In the genomic region with DNA sequence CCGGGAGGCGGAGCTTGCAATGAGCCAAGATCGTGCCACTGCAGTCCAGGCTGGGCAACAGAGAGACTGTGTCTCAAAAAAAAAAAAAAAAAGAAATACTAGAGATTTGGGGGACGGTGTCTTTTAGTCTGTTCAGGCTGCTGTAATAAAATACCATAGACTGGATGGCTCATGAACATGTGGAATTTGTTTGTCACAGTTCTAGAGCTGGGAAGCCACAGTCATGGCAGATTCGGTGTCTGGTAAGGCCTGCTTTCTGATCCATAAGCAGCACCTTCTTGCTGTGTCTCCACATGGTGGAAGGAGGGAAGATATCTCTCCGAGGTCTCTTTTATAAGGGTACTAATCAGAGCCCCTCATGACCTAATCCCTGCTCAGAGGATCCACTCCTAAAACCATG, we compare ENCODE assay signal across 16 cellular contexts.
DNase-seq lines count a peak whose midpoint lies in the region; ATAC-seq lines count a peak whose summit lies in the region.
"Had no signal": no experiment of that assay in that cellular context is flagged by ENCODE, and none has a peak within 500 bp of the region (broad histone marks: within the 10 kb centered on the region; RNA-seq: fewer than 3 reads in every experiment).

No MANE protein-coding gene starts in this region.

- H3K4me1 ChIP-seq in SJSA1 (replicated peaks) = peaks cover 36% of the 10 kb centered on the region
- H3K4me1 ChIP-seq in GM23248 (ENCODE audit: insufficient read depth) = no peaks in the 10 kb centered on the region

- H3F3A ChIP-seq in GM23248 (ENCODE audit: insufficient read depth) = no peaks in the 10 kb centered on the region

- H3K79me2 ChIP-seq in GM23248 (ENCODE audit: insufficient read depth) = no peaks in the 10 kb centered on the region

- H4K20me1 ChIP-seq in GM23248 (ENCODE audit: insufficient read depth) = no peaks in the 10 kb centered on the region

- no peak overlapping the region; the same call in 1 of the 2 replicates for H2AFZ ChIP-seq in GM23248

- in situ Hi-C loops in GM23248 (cut with MboI) = no loop called here

- H3K4me3 ChIP-seq in SJSA1 (no peak overlapping the region), GM23248 (no peak overlapping the region)

- H3K9me3 ChIP-seq in SJSA1 (replicated peaks) (no peaks in the 10 kb centered on the region), GM23248 (ENCODE audit: low read depth) (no peaks in the 10 kb centered on the region)

- ATAC-seq in GM19395 (IDR thresholded peaks at IDR 0.05; ENCODE audit: unreplicated experiment) = no peak
- ATAC-seq: HCT116, natural killer cell had no signal

- no peak overlapping the region for H3K4me2 ChIP-seq in GM23248 (ENCODE audit: unreplicated experiment)

- no peaks in the 10 kb centered on the region for H3K36me3 ChIP-seq in SJSA1
- no peaks in the 10 kb centered on the region for H3K36me3 ChIP-seq in GM23248 (ENCODE audit: low read depth)

- H3K9ac ChIP-seq in GM23248 = no peak overlapping the region

- DNase-seq in AG08395 (ENCODE audit: low spot score) (peak; percentile 49), SJSA1 (ENCODE audit: low read depth in 1 of 2, low spot score in 2 of 2) (no peak), kidney glomerular epithelial cell (lab: John Stamatoyannopoulos, UW) (peak; percentile 27), renal cortical epithelial cell (ENCODE audit: low read depth) (peak; percentile 63), NCI-H345 treated with DMSO at 0.1 percent for 48 hours (lab: John Stamatoyannopoulos, UW; ENCODE audit: unreplicated experiment) (no peak), GM23248 (no peak)
- no peak for DNase-seq in stimulated activated CD8-positive, alpha-beta memory T cell treated with anti-CD3 and anti-CD28 coated beads, Interleukin-4, amount 100 ng/mL, for 48 hours
- DNase-seq: activated B cell treated with CpG ODN at 0.5 μM for 24 hours; activated effector memory CD4-positive, alpha-beta T cell treated with Interleukin-2 at 50 U/mL for 16 hours; hippocampal formation; natural killer cell; NCI-H774; stimulated activated CD4-positive, alpha-beta T cell treated with anti-CD3 and anti-CD28 coated beads, Interleukin-4, amount 100 ng/mL, for 1 hour; T-helper 1 cell had no signal

- H3K9me2 ChIP-seq in GM23248 (ENCODE audit: insufficient read depth) = no peaks in the 10 kb centered on the region

- WGBS in GM23248 (ENCODE audit: low coverage in 1 of 2, low lambda C conversion rate in 2 of 2, missing lambda C conversion rate in 2 of 2), 2 experiments = 74 to 78% methylated on average over 5 to 6 of the region's 6 CpGs

- H3K27ac ChIP-seq in SJSA1 (peak overlapping the region; percentile 81), GM23248 (no peak overlapping the region)

- H3K27me3 ChIP-seq in SJSA1 (replicated peaks) = no peaks in the 10 kb centered on the region
- H3K27me3 ChIP-seq in GM23248 (replicated peaks; ENCODE audit: insufficient read depth) = no peaks in the 10 kb centered on the region

Comparison
In these comparisons a context has a peak if more than half of its experiments do, and no peak if none do; other contexts are left out.
1. DNase-seq: peak in AG08395 (single experiment), kidney glomerular epithelial cell (single experiment) and renal cortical epithelial cell (single experiment); none in SJSA1 (0 of 2), stimulated activated CD8-positive, alpha-beta memory T cell treated with anti-CD3 and anti-CD28 coated beads, Interleukin-4, amount 100 ng/mL, for 48 hours (single experiment), NCI-H345 treated with DMSO at 0.1 percent for 48 hours (single experiment) and GM23248 (single experiment).